ENCODE assay signal across 27 cellular contexts in the genomic region with DNA sequence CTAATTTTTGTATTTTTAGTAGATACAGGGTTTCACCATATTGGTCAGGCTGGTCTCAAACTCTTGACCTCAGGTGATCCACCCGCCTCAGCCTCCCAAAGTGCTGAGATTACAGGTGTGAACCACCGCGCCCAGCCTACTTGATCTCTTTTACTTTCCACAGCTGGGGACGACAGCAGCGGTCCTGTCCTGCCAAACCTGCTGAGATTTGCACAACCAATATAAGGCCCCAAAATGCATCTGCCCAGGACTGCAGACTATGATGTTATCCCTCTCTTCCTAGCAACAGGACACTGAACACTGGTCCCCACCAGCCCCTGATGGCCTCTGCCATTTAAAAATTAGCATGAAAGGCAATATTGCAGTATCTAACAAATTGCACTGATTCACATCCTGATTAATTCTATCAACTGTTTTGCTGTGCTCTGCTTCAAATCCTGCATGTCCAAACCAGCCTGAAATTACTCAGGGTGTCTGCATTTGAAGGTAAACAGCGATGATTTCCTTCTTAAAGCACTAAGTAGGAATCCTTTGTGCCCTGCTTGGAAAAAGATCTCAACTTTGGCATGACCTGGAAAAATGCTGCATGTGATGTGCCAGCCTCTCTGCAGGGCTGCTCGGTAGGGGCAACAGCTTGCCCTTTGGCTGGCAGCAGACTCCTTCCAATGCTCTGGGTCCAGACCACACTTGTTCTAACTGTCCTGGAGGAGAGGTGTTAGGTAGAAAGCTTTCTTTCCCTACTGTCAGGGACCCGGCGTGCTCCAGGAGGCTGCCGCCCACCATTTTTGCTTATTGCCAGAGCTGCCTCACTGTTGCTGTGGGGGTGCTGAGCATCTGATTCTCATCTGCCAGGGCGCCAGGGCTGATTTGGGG.
"Had no signal": no experiment of that assay in that cellular context is flagged by ENCODE, and none has a peak within 500 bp of the region (broad histone marks: within the 10 kb centered on the region; RNA-seq: fewer than 3 reads in every experiment).

No MANE protein-coding gene starts in this region.

- H3K36me3 Mint-ChIP-seq: activated CD8-positive, alpha-beta memory T cell treated with anti-CD3 and anti-CD28 coated beads, Interleukin-2, amount 10 ng/mL, durations not matched to agents 7 days and 5 days; activated naive CD8-positive, alpha-beta T cell; brain; T-cell had no signal

- H3K9me3 Mint-ChIP-seq: activated B cell treated with CpG ODN at 0.5 μM for 24 hours; activated CD4-positive, alpha-beta T cell treated with anti-CD3 and anti-CD28 coated beads, Interleukin-2, amount 10 ng/mL, durations not matched to agents 24 days and 14 days; activated naive CD4-positive, alpha-beta T cell treated with anti-CD3 and anti-CD28 coated beads for 36 hours; activated T-cell treated with anti-CD3 and anti-CD28 coated beads, Interleukin-2, amount 50 U/mL, for 4 hours; activated T-helper 17 cell treated with anti-CD3 and anti-CD28 coated beads, Interleukin-2, amount 50 U/mL, for 72 hours; T-cell had no signal

- H3K4me1 Mint-ChIP-seq: activated B cell treated with CpG ODN at 0.5 μM for 24 hours; activated CD4-positive, alpha-beta T cell treated with anti-CD3 and anti-CD28 coated beads, Interleukin-2, amount 10 ng/mL, durations not matched to agents 24 days and 14 days; activated CD8-positive, alpha-beta memory T cell treated with anti-CD3 and anti-CD28 coated beads, Interleukin-2, amount 10 ng/mL, durations not matched to agents 7 days and 5 days; T-cell had no signal

- H3K4me3 Mint-ChIP-seq: activated B cell treated with CpG ODN at 0.5 μM for 24 hours; activated CD4-positive, alpha-beta T cell treated with anti-CD3 and anti-CD28 coated beads, Interleukin-2, amount 10 ng/mL, durations not matched to agents 24 days and 14 days; activated CD8-positive, alpha-beta memory T cell treated with anti-CD3 and anti-CD28 coated beads, Interleukin-2, amount 10 ng/mL, durations not matched to agents 7 days and 5 days; activated naive CD4-positive, alpha-beta T cell treated with anti-CD3 and anti-CD28 coated beads for 36 hours; activated naive CD8-positive, alpha-beta T cell; activated T-cell treated with anti-CD3 and anti-CD28 coated beads, Interleukin-2, amount 50 U/mL, for 4 hours; activated T-helper 17 cell treated with anti-CD3 and anti-CD28 coated beads, Interleukin-2, amount 50 U/mL, for 72 hours; T-cell had no signal

- ATAC-seq: activated CD8-positive, alpha-beta memory T cell treated with anti-CD3 and anti-CD28 coated beads, Interleukin-2, amount 10 ng/mL, durations not matched to agents 7 days and 5 days; activated T-cell treated with anti-CD3 and anti-CD28 coated beads, Interleukin-2, amount 50 U/mL, for 4 hours; Panc1; T-cell had no signal

- FAIRE-seq: astrocyte, TTC549 had no signal

- H3K27ac Mint-ChIP-seq: activated B cell treated with CpG ODN at 0.5 μM for 24 hours; activated CD4-positive, alpha-beta T cell treated with anti-CD3 and anti-CD28 coated beads, Interleukin-2, amount 10 ng/mL, durations not matched to agents 24 days and 14 days; activated CD8-positive, alpha-beta memory T cell treated with anti-CD3 and anti-CD28 coated beads, Interleukin-2, amount 10 ng/mL, durations not matched to agents 7 days and 5 days; activated naive CD4-positive, alpha-beta T cell treated with anti-CD3 and anti-CD28 coated beads for 36 hours; activated naive CD8-positive, alpha-beta T cell; activated T-helper 17 cell treated with anti-CD3 and anti-CD28 coated beads, Interleukin-2, amount 50 U/mL, for 72 hours; T-cell had no signal

- DNase-seq: activated B cell treated with CpG ODN at 0.5 μM for 24 hours; activated CD4-positive, alpha-beta T cell treated with anti-CD3 and anti-CD28 coated beads for 1 hour; activated CD4-positive, alpha-beta T cell treated with anti-CD3 and anti-CD28 coated beads, Interleukin-2, amount 10 ng/mL, durations not matched to agents 24 days and 14 days; activated CD4-positive, alpha-beta T cell treated with anti-CD3 and anti-CD28 coated beads, Interleukin-2, amount 50 U/mL, for 48 hours; activated CD8-positive, alpha-beta memory T cell treated with anti-CD3 and anti-CD28 coated beads, Interleukin-2, amount 10 ng/mL, durations not matched to agents 7 days and 5 days; activated gamma-delta T cell; activated naive CD4-positive, alpha-beta T cell treated with anti-CD3 and anti-CD28 coated beads for 36 hours; activated T-cell treated with anti-CD3 and anti-CD28 coated beads, Interleukin-2, amount 50 U/mL, for 4 hours; MM.1S; NCI-H1105; NCI-H1436; NCI-H1694 treated with DMSO at 0.1 percent for 48 hours; NCI-H2029 treated with DMSO at 0.1 percent for 48 hours; NCI-H345; NCI-H510A; NCI-H69; NK-92 treated with Interleukin-12 subunit alpha and Interleukin-12 subunit beta, amount 100 ng/mL, for 24 hours; OCI-M1; SIG-M5; T-cell; T1000 had no signal

- H3K27me3 Mint-ChIP-seq: activated B cell treated with CpG ODN at 0.5 μM for 24 hours; activated CD4-positive, alpha-beta T cell treated with anti-CD3 and anti-CD28 coated beads, Interleukin-2, amount 10 ng/mL, durations not matched to agents 24 days and 14 days had no signal
